1 cellular context compared by ENCODE assay signal in the genomic region with DNA sequence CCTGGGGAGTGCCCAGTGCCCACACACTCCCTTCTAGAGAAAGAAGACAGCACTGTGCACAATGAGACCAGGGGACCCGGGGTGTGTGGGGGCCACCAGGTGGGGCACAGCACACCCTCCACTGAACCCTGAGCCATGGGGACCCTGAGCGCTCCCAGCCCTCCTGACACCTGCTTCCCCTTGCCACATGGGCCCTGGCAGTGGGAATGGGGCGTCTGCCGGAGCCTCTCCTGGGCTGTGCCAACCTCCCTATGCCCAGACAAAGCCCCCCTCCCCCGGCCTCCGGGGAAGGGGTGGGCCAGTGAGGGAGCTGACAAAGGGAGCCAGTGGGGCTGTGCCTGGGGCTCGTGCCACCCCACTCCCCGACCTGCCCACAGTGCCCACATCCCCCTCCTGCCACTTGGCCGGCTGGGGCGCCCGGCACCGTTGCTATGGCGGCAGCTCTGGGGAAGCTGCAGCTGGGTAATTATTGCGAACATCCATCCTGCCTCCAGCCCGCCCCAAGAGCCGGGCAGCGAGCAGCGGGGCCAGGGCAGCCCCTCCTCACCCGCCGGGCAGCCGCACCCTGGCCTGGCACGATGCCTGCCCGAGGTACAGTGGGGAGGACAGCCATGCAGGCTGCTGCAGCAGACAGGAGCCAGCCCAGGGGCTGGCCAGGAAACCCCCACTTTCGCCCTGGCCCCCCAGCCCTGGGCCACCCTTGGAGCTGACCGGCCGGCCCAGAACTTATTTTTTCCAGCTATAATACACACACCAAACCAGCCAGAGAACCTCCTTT.
TF ChIP-seq lines count a peak whose summit lies in the region.

No MANE protein-coding gene starts in this region.

TF ChIP-seq in H1, 55 proteins besides CTCF, POLR2A, EP300 and RAD21:
- no peak for TF ChIP-seq FOSL1 (IDR thresholded peaks at IDR 0.05; ENCODE audit: insufficient read depth, low read depth, low read length)
- TF ChIP-seq RFX5 (IDR thresholded peaks at IDR 0.05; ENCODE audit: borderline replicate concordance, low read depth, low read length) = no peak
- TF ChIP-seq, protein P1, sequence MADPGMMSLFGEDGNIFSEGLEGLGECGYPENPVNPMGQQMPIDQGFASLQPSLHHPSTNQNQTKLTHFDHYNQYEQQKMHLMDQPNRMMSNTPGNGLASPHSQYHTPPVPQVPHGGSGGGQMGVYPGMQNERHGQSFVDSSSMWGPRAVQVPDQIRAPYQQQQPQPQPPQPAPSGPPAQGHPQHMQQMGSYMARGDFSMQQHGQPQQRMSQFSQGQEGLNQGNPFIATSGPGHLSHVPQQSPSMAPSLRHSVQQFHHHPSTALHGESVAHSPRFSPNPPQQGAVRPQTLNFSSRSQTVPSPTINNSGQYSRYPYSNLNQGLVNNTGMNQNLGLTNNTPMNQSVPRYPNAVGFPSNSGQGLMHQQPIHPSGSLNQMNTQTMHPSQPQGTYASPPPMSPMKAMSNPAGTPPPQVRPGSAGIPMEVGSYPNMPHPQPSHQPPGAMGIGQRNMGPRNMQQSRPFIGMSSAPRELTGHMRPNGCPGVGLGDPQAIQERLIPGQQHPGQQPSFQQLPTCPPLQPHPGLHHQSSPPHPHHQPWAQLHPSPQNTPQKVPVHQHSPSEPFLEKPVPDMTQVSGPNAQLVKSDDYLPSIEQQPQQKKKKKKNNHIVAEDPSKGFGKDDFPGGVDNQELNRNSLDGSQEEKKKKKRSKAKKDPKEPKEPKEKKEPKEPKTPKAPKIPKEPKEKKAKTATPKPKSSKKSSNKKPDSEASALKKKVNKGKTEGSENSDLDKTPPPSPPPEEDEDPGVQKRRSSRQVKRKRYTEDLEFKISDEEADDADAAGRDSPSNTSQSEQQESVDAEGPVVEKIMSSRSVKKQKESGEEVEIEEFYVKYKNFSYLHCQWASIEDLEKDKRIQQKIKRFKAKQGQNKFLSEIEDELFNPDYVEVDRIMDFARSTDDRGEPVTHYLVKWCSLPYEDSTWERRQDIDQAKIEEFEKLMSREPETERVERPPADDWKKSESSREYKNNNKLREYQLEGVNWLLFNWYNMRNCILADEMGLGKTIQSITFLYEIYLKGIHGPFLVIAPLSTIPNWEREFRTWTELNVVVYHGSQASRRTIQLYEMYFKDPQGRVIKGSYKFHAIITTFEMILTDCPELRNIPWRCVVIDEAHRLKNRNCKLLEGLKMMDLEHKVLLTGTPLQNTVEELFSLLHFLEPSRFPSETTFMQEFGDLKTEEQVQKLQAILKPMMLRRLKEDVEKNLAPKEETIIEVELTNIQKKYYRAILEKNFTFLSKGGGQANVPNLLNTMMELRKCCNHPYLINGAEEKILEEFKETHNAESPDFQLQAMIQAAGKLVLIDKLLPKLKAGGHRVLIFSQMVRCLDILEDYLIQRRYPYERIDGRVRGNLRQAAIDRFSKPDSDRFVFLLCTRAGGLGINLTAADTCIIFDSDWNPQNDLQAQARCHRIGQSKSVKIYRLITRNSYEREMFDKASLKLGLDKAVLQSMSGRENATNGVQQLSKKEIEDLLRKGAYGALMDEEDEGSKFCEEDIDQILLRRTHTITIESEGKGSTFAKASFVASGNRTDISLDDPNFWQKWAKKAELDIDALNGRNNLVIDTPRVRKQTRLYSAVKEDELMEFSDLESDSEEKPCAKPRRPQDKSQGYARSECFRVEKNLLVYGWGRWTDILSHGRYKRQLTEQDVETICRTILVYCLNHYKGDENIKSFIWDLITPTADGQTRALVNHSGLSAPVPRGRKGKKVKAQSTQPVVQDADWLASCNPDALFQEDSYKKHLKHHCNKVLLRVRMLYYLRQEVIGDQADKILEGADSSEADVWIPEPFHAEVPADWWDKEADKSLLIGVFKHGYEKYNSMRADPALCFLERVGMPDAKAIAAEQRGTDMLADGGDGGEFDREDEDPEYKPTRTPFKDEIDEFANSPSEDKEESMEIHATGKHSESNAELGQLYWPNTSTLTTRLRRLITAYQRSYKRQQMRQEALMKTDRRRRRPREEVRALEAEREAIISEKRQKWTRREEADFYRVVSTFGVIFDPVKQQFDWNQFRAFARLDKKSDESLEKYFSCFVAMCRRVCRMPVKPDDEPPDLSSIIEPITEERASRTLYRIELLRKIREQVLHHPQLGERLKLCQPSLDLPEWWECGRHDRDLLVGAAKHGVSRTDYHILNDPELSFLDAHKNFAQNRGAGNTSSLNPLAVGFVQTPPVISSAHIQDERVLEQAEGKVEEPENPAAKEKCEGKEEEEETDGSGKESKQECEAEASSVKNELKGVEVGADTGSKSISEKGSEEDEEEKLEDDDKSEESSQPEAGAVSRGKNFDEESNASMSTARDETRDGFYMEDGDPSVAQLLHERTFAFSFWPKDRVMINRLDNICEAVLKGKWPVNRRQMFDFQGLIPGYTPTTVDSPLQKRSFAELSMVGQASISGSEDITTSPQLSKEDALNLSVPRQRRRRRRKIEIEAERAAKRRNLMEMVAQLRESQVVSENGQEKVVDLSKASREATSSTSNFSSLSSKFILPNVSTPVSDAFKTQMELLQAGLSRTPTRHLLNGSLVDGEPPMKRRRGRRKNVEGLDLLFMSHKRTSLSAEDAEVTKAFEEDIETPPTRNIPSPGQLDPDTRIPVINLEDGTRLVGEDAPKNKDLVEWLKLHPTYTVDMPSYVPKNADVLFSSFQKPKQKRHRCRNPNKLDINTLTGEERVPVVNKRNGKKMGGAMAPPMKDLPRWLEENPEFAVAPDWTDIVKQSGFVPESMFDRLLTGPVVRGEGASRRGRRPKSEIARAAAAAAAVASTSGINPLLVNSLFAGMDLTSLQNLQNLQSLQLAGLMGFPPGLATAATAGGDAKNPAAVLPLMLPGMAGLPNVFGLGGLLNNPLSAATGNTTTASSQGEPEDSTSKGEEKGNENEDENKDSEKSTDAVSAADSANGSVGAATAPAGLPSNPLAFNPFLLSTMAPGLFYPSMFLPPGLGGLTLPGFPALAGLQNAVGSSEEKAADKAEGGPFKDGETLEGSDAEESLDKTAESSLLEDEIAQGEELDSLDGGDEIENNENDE (IDR thresholded peaks at IDR 0.05; ENCODE audit: insufficient replicate concordance, low read length) = no peak
- TF ChIP-seq HDAC2 (IDR thresholded peaks at IDR 0.05; ENCODE audit: borderline replicate concordance in 1 of 2, low read depth in 2 of 2, low read length in 2 of 2) = no peak
- no peak for TF ChIP-seq TCF12 (IDR thresholded peaks at IDR 0.05; ENCODE audit: low read depth, low read length)
- TF ChIP-seq CREB1 (IDR thresholded peaks at IDR 0.05) = no peak
- no peak for TF ChIP-seq HDAC6 (IDR thresholded peaks at IDR 0.05; ENCODE audit: low read depth, low read length)
- TF ChIP-seq SP2 (IDR thresholded peaks at IDR 0.05; ENCODE audit: low read length) = no peak
